In the genomic region with DNA sequence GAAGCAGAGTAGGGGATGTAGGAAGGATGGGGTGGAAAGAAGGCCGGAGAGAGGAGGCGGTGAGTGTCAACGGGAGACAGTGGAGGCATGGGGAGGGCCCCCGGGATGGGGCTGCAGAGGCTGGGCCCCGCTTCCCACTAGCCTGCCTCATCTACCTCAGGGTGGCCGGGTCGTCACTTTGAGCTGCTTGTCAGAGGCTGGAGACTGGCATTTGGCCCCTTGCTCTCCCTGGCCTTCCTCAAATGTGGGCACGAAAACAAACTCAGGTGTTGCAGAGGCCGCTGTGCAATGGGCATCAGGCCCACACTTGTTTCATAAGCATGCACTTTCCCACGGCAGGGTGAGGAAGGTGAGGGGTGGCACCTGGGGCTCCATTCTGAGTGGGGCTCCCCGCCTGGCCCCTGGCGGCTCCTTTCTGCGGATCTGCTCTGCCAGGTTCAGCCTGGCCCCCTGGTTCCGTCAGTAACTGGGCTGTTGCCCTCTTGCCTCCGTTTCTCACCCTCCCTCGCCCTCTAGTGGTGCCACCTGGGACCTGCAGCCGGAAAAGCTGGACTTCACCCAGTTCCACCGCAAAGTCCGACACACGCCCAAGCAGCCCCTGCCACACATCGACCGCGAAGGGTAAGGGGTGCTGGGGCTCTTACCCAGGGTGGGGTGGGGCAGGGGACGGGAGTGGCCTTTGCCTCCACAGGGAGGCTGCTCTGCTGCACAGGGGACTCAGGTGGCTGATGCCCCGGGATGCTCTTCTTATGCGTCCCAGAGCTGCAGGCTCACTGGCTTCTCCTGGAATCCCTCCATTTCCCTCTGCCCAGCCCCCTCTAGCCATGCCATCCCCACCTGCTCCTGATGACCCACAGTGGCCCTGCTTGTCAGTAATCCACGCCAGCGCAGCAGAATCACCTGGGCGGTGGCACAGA, we compare ENCODE assay signal across 8 cellular contexts.
DNase-seq lines count a peak whose midpoint lies in the region; ATAC-seq and TF ChIP-seq lines count a peak whose summit lies in the region.

No MANE protein-coding gene starts in this region.

- no peak overlapping the region for H2AFZ ChIP-seq in DND-41 (ENCODE audit: low read depth, low read length)

- ATAC-seq in DND-41 (ENCODE audit: insufficient read depth, low read depth) (peak; percentile 59; the same call in 2 of the 3 replicates), left colon (peak; percentile 68), HG02981 (IDR thresholded peaks at IDR 0.05; ENCODE audit: unreplicated experiment) (no peak), HG03439 (IDR thresholded peaks at IDR 0.05; ENCODE audit: unreplicated experiment) (no peak)

- H3K79me2 ChIP-seq in DND-41 (ENCODE audit: insufficient read depth, low read length), result no peaks in the 10 kb centered on the region

- H3K4me1 ChIP-seq in DND-41 (ENCODE audit: insufficient read depth, low read length), result no peaks in the 10 kb centered on the region

- no peaks in the 10 kb centered on the region for H3K27me3 ChIP-seq in DND-41 (ENCODE audit: insufficient read depth, low read length, poor library complexity)

- no peak overlapping the region for H3K9ac ChIP-seq in DND-41 (ENCODE audit: low read depth, low read length)

- TF ChIP-seq CTCF in DND-41 (IDR thresholded peaks at IDR 0.05; ENCODE audit: borderline replicate concordance, extremely low read depth, low read length, poor library complexity, severe bottlenecking), result peak; percentile 88
- peak; percentile 93 for TF ChIP-seq CTCF in VCaP (conservative IDR thresholded peaks at IDR 0.05)
- TF ChIP-seq CTCF in cardiac fibroblast (IDR thresholded peaks at IDR 0.05; ENCODE audit: low read depth, low read length), result peak; percentile 95

- no peaks in the 10 kb centered on the region for H3K36me3 ChIP-seq in DND-41 (ENCODE audit: insufficient read depth, low read length)

- H4K20me1 ChIP-seq in DND-41 (ENCODE audit: insufficient read depth, low read length), result peaks cover 2% of the 10 kb centered on the region; the same call in 1 of the 2 replicates

- H3K4me3 ChIP-seq in DND-41 (ENCODE audit: low read depth in 1 of 2, low read length in 2 of 2) (no peak overlapping the region), cardiac fibroblast (replicated peaks in 1 of 2; ENCODE audit: low read depth in 2 of 2, low read length in 2 of 2) (no peak overlapping the region)

- H3K4me2 ChIP-seq in DND-41 (ENCODE audit: insufficient read depth, low read length), result no peak overlapping the region

- no peaks in the 10 kb centered on the region for H3K9me3 ChIP-seq in DND-41 (ENCODE audit: insufficient read depth, low read length, severe bottlenecking)

- DNase-seq in DND-41, result peak; percentile 52
- DNase-seq in Kasumi-1 (lab: John Stamatoyannopoulos, UW), result peak; percentile 25 to 40
- peak; percentile 61 to 64 for DNase-seq in cardiac fibroblast (ENCODE audit: low read depth in 2 of 2)
- DNase-seq in left colon, result peak; percentile 45 to 78
- DNase-seq in stimulated activated CD4-positive, alpha-beta T cell treated with anti-CD3 and anti-CD28 coated beads, Interleukin-2, amount 100 ng/mL, for 4 hours (ENCODE audit: low read depth), result peak; percentile 14

- H3K27ac ChIP-seq in DND-41 (ENCODE audit: low read length), result no peak overlapping the region
- H3K27ac ChIP-seq in VCaP, result no peak overlapping the region

- intact Hi-C loops in left colon (cut with DNase I, micrococcal nuclease), result loop anchor here in 1 of 2 donors (2.0 to 10.0 kb wide), 2 partner anchors 129 to 189 kb away; partner anchors contain the start of gene CTIF

Comparison
In these comparisons a context has a peak if more than half of its experiments do, and no peak if none do; other contexts are left out.
1. ATAC-seq: peak in DND-41 (single experiment) and left colon (single experiment); none in HG02981 (single experiment) and HG03439 (single experiment).
2. Peak in every context shown above with its lines, with median percentiles within 50 percentile points of each other: DNase-seq and CTCF ChIP-seq.